ENCODE assay signal across 9 cellular contexts in the genomic region with DNA sequence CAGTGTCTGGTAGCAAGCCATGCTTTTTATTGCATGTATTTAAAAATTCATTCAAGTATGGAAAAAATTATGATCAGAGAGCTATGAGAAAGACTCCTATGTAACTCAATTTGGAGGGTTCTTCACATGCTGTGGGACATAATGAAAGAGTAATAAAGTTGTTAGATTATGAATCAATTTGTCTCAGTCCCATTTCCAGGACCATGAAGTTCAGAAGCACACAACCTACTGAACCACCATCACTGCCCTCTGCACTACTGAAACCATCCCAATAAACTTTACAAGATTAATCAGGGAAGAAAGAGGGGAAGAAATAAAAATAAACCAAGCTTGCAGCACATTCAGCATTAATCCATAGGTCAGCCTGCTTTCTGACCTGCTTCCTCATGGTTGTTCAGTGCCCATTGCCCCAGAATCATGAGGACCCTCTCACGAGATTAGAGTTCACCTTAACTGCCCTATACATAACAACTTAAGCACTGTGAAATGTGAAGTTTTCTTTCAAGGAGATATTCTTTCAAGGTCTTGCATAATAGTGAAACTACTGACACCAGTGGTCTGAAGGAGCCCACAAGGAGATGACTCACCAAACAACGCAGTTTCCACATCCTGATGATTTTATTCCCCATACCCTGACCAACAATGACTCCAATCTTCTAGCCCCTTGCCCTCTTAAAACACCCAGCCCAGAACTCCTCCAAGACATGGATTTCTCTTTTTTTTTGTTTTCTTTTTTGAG.
DNase-seq lines count a peak whose midpoint lies in the region; ATAC-seq, FAIRE-seq and TF ChIP-seq lines count a peak whose summit lies in the region.
"Had no signal": no experiment of that assay in that cellular context is flagged by ENCODE, and none has a peak within 500 bp of the region (broad histone marks: within the 10 kb centered on the region; RNA-seq: fewer than 3 reads in every experiment).

No MANE protein-coding gene starts in this region.

- no peaks in the 10 kb centered on the region for H3K9me1 ChIP-seq in K562 (ENCODE audit: control insufficient read depth, insufficient read depth, low read length)

- CTCF ChIA-PET in K562 (lab: Yijun Ruan, JAX; ENCODE audit: low intra/inter-chr PET ratio): no interaction called here

- no peaks in the 10 kb centered on the region for H3K36me3 ChIP-seq in K562 (ENCODE audit: control insufficient read depth, insufficient read depth, low read length)

- ATAC-seq in GM19351 (IDR thresholded peaks at IDR 0.05; ENCODE audit: unreplicated experiment) (peak; percentile 69), K562 (no peak)
- no peak for ATAC-seq in activated CD4-positive, CD25-positive, alpha-beta regulatory T cell treated with anti-CD3 and anti-CD28 coated beads, Interleukin-2, amount 50 U/mL, for 24 hours

- 5% methylated on average over 2 of the region's 2 CpGs for WGBS in K562 (ENCODE audit: insufficient coverage, low coverage, missing lambda C conversion rate)

- peaks cover 0 to 9% of the 10 kb centered on the region in 2 experiments; a peak in 2 of 5 replicates for H3K27me3 ChIP-seq in K562 (ENCODE audit: control insufficient read depth in 2 of 2, insufficient read depth in 2 of 2, low read length in 2 of 2)

- peak; percentile 99 for DNase-seq in NB4 (ENCODE audit: low read depth)
- no peak for DNase-seq in K562 (ENCODE audit: extremely low read depth in 1 of 4, low spot score in 3 of 4)
- DNase-seq in renal cortical epithelial cell (ENCODE audit: low read depth): peak; percentile 83
- DNase-seq in DMS 273 treated with DMSO at 0.1 percent for 48 hours (lab: John Stamatoyannopoulos, UW): no peak
- DNase-seq in activated CD4-positive, CD25-positive, alpha-beta regulatory T cell (lab: John Stamatoyannopoulos, UW): no peak
- DNase-seq in amygdala (lab: John Stamatoyannopoulos, UW): no peak

- intact Hi-C loops in K562 (cut with micrococcal nuclease): loop anchor here (10.0 kb wide), 1 partner anchor 452 kb away; no protein-coding TSS in a partner anchor

- TF ChIP-seq RAD21 in K562 (CRISPR knock-in tag; conservative IDR thresholded peaks at IDR 0.05 in 1 of 2, IDR thresholded peaks at IDR 0.05 in 1 of 2): no peak

- no peak for FAIRE-seq in K562 (lab: Jason Lieb, UNC)
- FAIRE-seq: H54 had no signal

- H2AFZ ChIP-seq in K562 (ENCODE audit: low read depth, low read length): no peak overlapping the region

- TF ChIP-seq POLR2A in NB4 (IDR thresholded peaks at IDR 0.05; ENCODE audit: extremely low read depth, insufficient read length) (no peak), K562 (conservative IDR thresholded peaks at IDR 0.05) (no peak)

- TF ChIP-seq EP300 in K562 (IDR thresholded peaks at IDR 0.05; ENCODE audit: low read length): no peak

- H3K9ac ChIP-seq in K562 (ENCODE audit: insufficient read depth in 1 of 2, low read depth in 2 of 2, low read length in 2 of 2): no peak overlapping the region

- no peaks in the 10 kb centered on the region; a peak in 1 of 5 replicates for H3K4me1 ChIP-seq in K562 (replicated peaks in 1 of 2; ENCODE audit: control insufficient read depth in 2 of 2, insufficient read depth in 2 of 2, low read length in 2 of 2)

- no peak overlapping the region for H3K27ac ChIP-seq in K562 (ENCODE audit: extremely low read depth, low read depth, low read length)

- in situ Hi-C loops in K562 (cut with MboI): no loop called here

- POLR2A ChIA-PET in K562 (lab: Yijun Ruan, JAX): no interaction called here

- H3K79me2 ChIP-seq in K562 (ENCODE audit: control insufficient read depth, insufficient read depth, low read length): no peaks in the 10 kb centered on the region

- H3K4me2 ChIP-seq in K562 (ENCODE audit: insufficient read depth, low read length): no peak overlapping the region

- H3K9me3 ChIP-seq in K562 (replicated peaks; ENCODE audit: control insufficient read depth, insufficient read depth, low read depth, low read length): no peaks in the 10 kb centered on the region

- no peak for TF ChIP-seq CTCF in NB4 (IDR thresholded peaks at IDR 0.05; ENCODE audit: low read depth, low read length)
- TF ChIP-seq CTCF in K562 (IDR thresholded peaks at IDR 0.05 in 2 of 3, conservative IDR thresholded peaks at IDR 0.05 in 1 of 3; ENCODE audit: insufficient read depth in 2 of 3, low read depth in 1 of 3, low read length in 3 of 3): no peak

- no peaks in the 10 kb centered on the region for H4K20me1 ChIP-seq in K562 (replicated peaks; ENCODE audit: control insufficient read depth, insufficient read depth, low read length)

- H3K4me3 ChIP-seq in NB4 (ENCODE audit: low read depth, low read length) (peak overlapping the region; percentile 32), K562 (no peak overlapping the region)

- no TSS peak for BruUV-seq in K562 (replicated peaks; lab: Mats Ljungman, UMichigan)

TF ChIP-seq in K562, 482 proteins besides CTCF, POLR2A, EP300 and RAD21:
- TF ChIP-seq, protein P1, sequence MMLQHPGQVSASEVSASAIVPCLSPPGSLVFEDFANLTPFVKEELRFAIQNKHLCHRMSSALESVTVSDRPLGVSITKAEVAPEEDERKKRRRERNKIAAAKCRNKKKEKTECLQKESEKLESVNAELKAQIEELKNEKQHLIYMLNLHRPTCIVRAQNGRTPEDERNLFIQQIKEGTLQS (IDR thresholded peaks at IDR 0.05): peak; percentile 66
- TF ChIP-seq, protein P1 (CRISPR knock-in tag; conservative IDR thresholded peaks at IDR 0.05): no peak
- TF ChIP-seq TAF1 (IDR thresholded peaks at IDR 0.05; ENCODE audit: control insufficient read depth, extremely low read depth, insufficient read depth, low read length, severe bottlenecking) (no peak), ZNF584 (CRISPR knock-in tag; IDR thresholded peaks at IDR 0.05; ENCODE audit: low read depth) (0 out of 2 replicates have a peak, but pooled peaks have one; percentile 27), CEBPG (CRISPR knock-in tag; IDR thresholded peaks at IDR 0.05) (no peak), CEBPG (tag; conservative IDR thresholded peaks at IDR 0.05 in 1 of 2, IDR thresholded peaks at IDR 0.05 in 1 of 2) (peak in 1 of 2 experiments; percentile 86; a peak in 2 of 4 replicates), CREM (IDR thresholded peaks at IDR 0.05; ENCODE audit: low read depth) (no peak), MITF (IDR thresholded peaks at IDR 0.05) (no peak), JUN (IDR thresholded peaks at IDR 0.05; ENCODE audit: borderline replicate concordance, low read depth, low read length) (0 out of 2 replicates have a peak, but pooled peaks have one; percentile 31), JUN (CRISPR knock-in tag; IDR thresholded peaks at IDR 0.05; ENCODE audit: borderline replicate concordance) (no peak), ZNF766 (CRISPR knock-in tag; conservative IDR thresholded peaks at IDR 0.05) (0 out of 2 replicates have a peak, but pooled peaks have one; percentile 27), FOSL1 (tag; conservative IDR thresholded peaks at IDR 0.05) (peak; percentile 59), JUND (IDR thresholded peaks at IDR 0.05; ENCODE audit: borderline replicate concordance, low read depth, low read length) (peak; percentile 25; the same call in 1 of the 2 replicates), JUND (tag; IDR thresholded peaks at IDR 0.05; ENCODE audit: borderline replicate concordance, low read depth, low read length) (no peak)
- TF ChIP-seq, protein P2, sequence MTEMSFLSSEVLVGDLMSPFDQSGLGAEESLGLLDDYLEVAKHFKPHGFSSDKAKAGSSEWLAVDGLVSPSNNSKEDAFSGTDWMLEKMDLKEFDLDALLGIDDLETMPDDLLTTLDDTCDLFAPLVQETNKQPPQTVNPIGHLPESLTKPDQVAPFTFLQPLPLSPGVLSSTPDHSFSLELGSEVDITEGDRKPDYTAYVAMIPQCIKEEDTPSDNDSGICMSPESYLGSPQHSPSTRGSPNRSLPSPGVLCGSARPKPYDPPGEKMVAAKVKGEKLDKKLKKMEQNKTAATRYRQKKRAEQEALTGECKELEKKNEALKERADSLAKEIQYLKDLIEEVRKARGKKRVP (CRISPR knock-in tag; IDR thresholded peaks at IDR 0.05): 0 out of 2 replicates have a peak, but pooled peaks have one; percentile 32

Comparison
In these comparisons a context has a peak if more than half of its experiments do, and no peak if none do; other contexts are left out.
1. DNase-seq: peak in NB4 (single experiment) and renal cortical epithelial cell (single experiment); none in K562 (0 of 4), DMS 273 treated with DMSO at 0.1 percent for 48 hours (single experiment), activated CD4-positive, CD25-positive, alpha-beta regulatory T cell (0 of 4) and amygdala (0 of 56).